Comparison of ENCODE assay signal across 18 cellular contexts in genomic region chr20:63731410-63731809, GRCh38. TPM values are rescaled to one million over a fixed set of nuclear protein-coding genes. Genes with fewer than 3 reads are reported as not detected.
"Had no signal": no experiment of that assay in that cellular context is flagged by ENCODE, and none has a peak within 500 bp of the region (broad histone marks: within the 10 kb centered on the region; RNA-seq: fewer than 3 reads in every experiment).

No MANE protein-coding gene starts in this region.

- H3K4me3 ChIP-seq: ascending aorta, breast epithelium, left ventricle myocardium inferior, mucosa of descending colon, thoracic aorta had no signal

- H3K27me3 Mint-ChIP-seq: activated CD4-positive, alpha-beta T cell treated with anti-CD3 and anti-CD28 coated beads, Interleukin-2, amount 10 ng/mL, durations not matched to agents 7 days and 5 days; activated naive CD4-positive, alpha-beta T cell treated with anti-CD3 and anti-CD28 coated beads, Interleukin-2, amount 10 ng/mL, durations not matched to agents 7 days and 5 days; activated T-helper 17 cell treated with anti-CD3 and anti-CD28 coated beads, Interleukin-2, amount 50 U/mL, for 72 hours; naive thymus-derived CD8-positive, alpha-beta T cell had no signal

- H3K27ac Mint-ChIP-seq: activated CD4-positive, alpha-beta T cell treated with anti-CD3 and anti-CD28 coated beads, Interleukin-2, amount 10 ng/mL, durations not matched to agents 7 days and 5 days; activated naive CD4-positive, alpha-beta T cell treated with anti-CD3 and anti-CD28 coated beads, Interleukin-2, amount 10 ng/mL, durations not matched to agents 7 days and 5 days; activated T-helper 17 cell treated with anti-CD3 and anti-CD28 coated beads, Interleukin-2, amount 50 U/mL, for 72 hours; dendritic cell treated with granulocyte-macrophage colony-stimulating factor and Interleukin-4, amounts not matched to agents 40 ng/mL and 50 ng/mL, for 4 days; naive thymus-derived CD8-positive, alpha-beta T cell had no signal

- H3K36me3 ChIP-seq: breast epithelium had no signal

- H3K4me1 ChIP-seq: ascending aorta, breast epithelium, left ventricle myocardium inferior had no signal

- H3K9me3 Mint-ChIP-seq: activated T-helper 17 cell treated with anti-CD3 and anti-CD28 coated beads, Interleukin-2, amount 50 U/mL, for 72 hours; dendritic cell treated with granulocyte-macrophage colony-stimulating factor and Interleukin-4, amounts not matched to agents 40 ng/mL and 50 ng/mL, for 4 days had no signal

- H3K4me3 Mint-ChIP-seq: activated CD4-positive, alpha-beta T cell treated with anti-CD3 and anti-CD28 coated beads, Interleukin-2, amount 10 ng/mL, durations not matched to agents 7 days and 5 days; activated naive CD4-positive, alpha-beta T cell treated with anti-CD3 and anti-CD28 coated beads, Interleukin-2, amount 10 ng/mL, durations not matched to agents 7 days and 5 days; activated T-helper 17 cell treated with anti-CD3 and anti-CD28 coated beads, Interleukin-2, amount 50 U/mL, for 72 hours; dendritic cell treated with granulocyte-macrophage colony-stimulating factor and Interleukin-4, amounts not matched to agents 40 ng/mL and 50 ng/mL, for 4 days; naive thymus-derived CD8-positive, alpha-beta T cell had no signal

- H3K27me3 ChIP-seq: ascending aorta, breast epithelium had no signal

- FAIRE-seq: kidney had no signal

- H3K27ac ChIP-seq: ascending aorta, breast epithelium, left ventricle myocardium inferior, thoracic aorta had no signal

- H3K9me3 ChIP-seq: ascending aorta, breast epithelium, left ventricle myocardium inferior, mucosa of descending colon, neutrophil, thoracic aorta had no signal

- DNase-seq: cerebellar nuclear complex; foreskin fibroblast; glutamatergic neuron; hypothalamus; kidney; left ventricle myocardium inferior; stimulated activated CD4-positive, alpha-beta T cell treated with anti-CD3 and anti-CD28 coated beads, Interleukin-12 subunit alpha, Interleukin-12 subunit beta, amount 100 ng/mL, for 4 hours had no signal

RNA-seq across cellular contexts. Expression of gene TNFRSF6B, which starts 35.0 kb away (rescaled TPM):
- total RNA-seq: activated CD8-positive, alpha-beta memory T cell treated with anti-CD3 and anti-CD28 coated beads for 36 hours; activated T-helper 17 cell treated with anti-CD3 and anti-CD28 coated beads, Interleukin-2, amount 50 U/mL, for 72 hours had no signal
